Comparison of ENCODE assay signal across 18 cellular contexts in genomic region chr6:11268978-11269377, GRCh38. TPM values are rescaled to one million over a fixed set of nuclear protein-coding genes. Genes with fewer than 3 reads are reported as not detected.
DNase-seq lines count a peak whose midpoint lies in the region; ATAC-seq, FAIRE-seq and TF ChIP-seq lines count a peak whose summit lies in the region.
"Had no signal": no experiment of that assay in that cellular context is flagged by ENCODE, and none has a peak within 500 bp of the region (broad histone marks: within the 10 kb centered on the region; RNA-seq: fewer than 3 reads in every experiment).

No MANE protein-coding gene starts in this region.

- no peak overlapping the region for H3K56ac ChIP-seq in IMR-90 (ENCODE audit: extremely low read depth, insufficient read depth, low read length)

- POLR2A ChIA-PET in IMR-90 (lab: Charles Lee; ENCODE audit: unreplicated experiment) = no interaction called here

- H3K9me3 ChIP-seq in IMR-90 (ENCODE audit: control insufficient read depth, insufficient read depth, low read length) = no peaks in the 10 kb centered on the region
- no peaks in the 10 kb centered on the region for H3K9me3 ChIP-seq in colonic mucosa
- H3K9me3 ChIP-seq in small intestine (ENCODE audit: control insufficient read depth, low read depth) = no peaks in the 10 kb centered on the region
- H3K9me3 ChIP-seq: Caco-2, HAP-1 had no signal

- TF ChIP-seq CTCF in IMR-90 (conservative IDR thresholded peaks at IDR 0.05; ENCODE audit: low read depth, low read length) (no peak), colonic mucosa (IDR thresholded peaks at IDR 0.05) (no peak), brain microvascular endothelial cell (IDR thresholded peaks at IDR 0.05; ENCODE audit: low read depth, low read length, missing control alignments) (no peak)

- H3K4ac ChIP-seq in IMR-90 (ENCODE audit: low read depth, low read length) = no peak overlapping the region

- in situ Hi-C loops in IMR-90 (cut with MboI; ENCODE audit: low sequenced_read_pairs) = no loop called here
- in situ Hi-C loops in brain microvascular endothelial cell (cut with HindIII; ENCODE audit: low pct_ligation_motif_present, low sequenced_read_pairs) = no loop called here

- no peak for ATAC-seq in IMR-90 (ENCODE audit: low read depth)
- ATAC-seq: K562 had no signal

- FAIRE-seq in small intestine (lab: Jason Lieb, UNC) = no peak
- FAIRE-seq: D721Med, G401.6, GM12891, GM19239, K562 had no signal

- no peak overlapping the region for H2AK9ac ChIP-seq in IMR-90 (replicated peaks; ENCODE audit: low read depth, low read length, poor library complexity)

- H3K18ac ChIP-seq in IMR-90 (ENCODE audit: low read depth, low read length) = no peak overlapping the region

- no peak overlapping the region for H4K8ac ChIP-seq in IMR-90 (ENCODE audit: low read depth in 2 of 2, low read length in 2 of 2)

- WGBS in IMR-90 (ENCODE audit: extremely low coverage in 2 of 2, insufficient read length in 1 of 2), 2 experiments = no CpG with 5 or more reads among the region's 4 CpGs
- WGBS in small intestine, 3 donors = 73 to 80% (median 76%) methylated on average over 4 of the region's 4 CpGs

- H3K4me2 ChIP-seq in IMR-90 (ENCODE audit: low read depth, low read length) = no peak overlapping the region

- no peak for TF ChIP-seq RAD21 in IMR-90 (IDR thresholded peaks at IDR 0.05; ENCODE audit: low read length)

- H3K9me1 ChIP-seq in IMR-90 (ENCODE audit: insufficient read depth, low read length) = peaks cover 22% of the 10 kb centered on the region

- intact Hi-C loops in IMR-90 (cut with micrococcal nuclease) = no loop called here
- intact Hi-C loops in colonic mucosa (cut with DNase I) = no loop called here

- no peaks in the 10 kb centered on the region for H3K27me3 ChIP-seq in IMR-90 (ENCODE audit: control insufficient read depth, insufficient read depth, low read length)
- no peaks in the 10 kb centered on the region for H3K27me3 ChIP-seq in colonic mucosa
- H3K27me3 ChIP-seq in small intestine (ENCODE audit: control insufficient read depth in 2 of 2, insufficient read depth in 2 of 2, low read length in 2 of 2) = no peaks in the 10 kb centered on the region
- no peaks in the 10 kb centered on the region for H3K27me3 ChIP-seq in brain microvascular endothelial cell (replicated peaks)

- H3K23ac ChIP-seq in IMR-90 (ENCODE audit: low read depth, low read length) = no peak overlapping the region

- no peak overlapping the region for H3K9ac ChIP-seq in IMR-90 (ENCODE audit: low read depth, low read length)
- H3K9ac ChIP-seq in colonic mucosa (ENCODE audit: low read depth in 2 of 2, low read length in 2 of 2) = peak overlapping the region in 1 of 2 donors; percentile 19
- H3K9ac ChIP-seq: GM23248 had no signal

- TF ChIP-seq POLR2A in IMR-90 (IDR thresholded peaks at IDR 0.05; ENCODE audit: low read depth, low read length) = no peak

- H4K5ac ChIP-seq in IMR-90 (ENCODE audit: low read depth, low read length) = no peak overlapping the region

- H2BK20ac ChIP-seq in IMR-90 (ENCODE audit: low read depth, low read length) = no peak overlapping the region

- H3K4me3 ChIP-seq in IMR-90 (ENCODE audit: insufficient read depth, low read depth, low read length) = no peak overlapping the region
- no peak overlapping the region for H3K4me3 ChIP-seq in colonic mucosa
- H3K4me3 ChIP-seq in small intestine (ENCODE audit: low read depth in 1 of 2, low read length in 2 of 2) = no peak overlapping the region
- no peak overlapping the region for H3K4me3 ChIP-seq in brain microvascular endothelial cell (ENCODE audit: low read depth, low read length)
- H3K4me3 ChIP-seq: GM23248, HAP-1, K562 had no signal

- DNase-seq in IMR-90 = no peak
- DNase-seq in colonic mucosa = peak; percentile 18
- DNase-seq in small intestine = peak; percentile 53
- no peak for DNase-seq in SKM-1 treated with dmso at 0.1 percent for 144 hours (lab: John Stamatoyannopoulos, UW; ENCODE audit: unreplicated experiment)
- no peak for DNase-seq in NCI-H2227 (lab: John Stamatoyannopoulos, UW; ENCODE audit: unreplicated experiment)
- DNase-seq in brain microvascular endothelial cell = no peak
- DNase-seq: C1 segment of cervical spinal cord; Caco-2; CD4-positive, CD25-positive, alpha-beta regulatory T cell; CD8-positive, alpha-beta memory T cell; GM23248 had no signal

- peak overlapping the region; percentile 44; the same call in 1 of the 2 replicates for H2AK5ac ChIP-seq in IMR-90 (ENCODE audit: low read depth, low read length)

- H3K4me1 ChIP-seq in IMR-90 (ENCODE audit: control insufficient read depth, insufficient read depth, low read length) (peaks cover 22% of the 10 kb centered on the region), colonic mucosa (peaks cover 5% of the 10 kb centered on the region), small intestine (ENCODE audit: control insufficient read depth in 2 of 2, insufficient read depth in 1 of 2, low read depth in 1 of 2, low read length in 1 of 2) (peaks cover 14 to 19% of the 10 kb centered on the region in 2 donors)
- H3K4me1 ChIP-seq: HAP-1 had no signal

- H3K27ac ChIP-seq in IMR-90 (ENCODE audit: insufficient read depth, low read length) (no peak overlapping the region), colonic mucosa (no peak overlapping the region), small intestine (ENCODE audit: low read depth in 1 of 2, low read length in 1 of 2) (no peak overlapping the region), brain microvascular endothelial cell (no peak overlapping the region)
- H3K27ac ChIP-seq: GM23248, HL-60 had no signal

- CTCF ChIA-PET in IMR-90 (lab: Yijun Ruan, JAX) = interaction anchor here (0.5 kb wide), 1 partner anchor 224 kb away, joined by 4 read pairs; no protein-coding TSS in a partner anchor

- H3K14ac ChIP-seq in IMR-90 (replicated peaks; ENCODE audit: low read depth, low read length) = no peak overlapping the region

- H3K79me1 ChIP-seq in IMR-90 (ENCODE audit: low read depth in 1 of 2, low read length in 2 of 2) = no peaks in the 10 kb centered on the region

- H2BK5ac ChIP-seq in IMR-90 (ENCODE audit: low read depth, low read length, poor library complexity, severe bottlenecking) = no peak overlapping the region

- 0 out of 2 replicates have a peak overlapping the region, but pooled peaks have one; percentile 23 for H4K91ac ChIP-seq in IMR-90 (ENCODE audit: insufficient read depth, low read depth, low read length)

- no peaks in the 10 kb centered on the region for H3K36me3 ChIP-seq in IMR-90 (ENCODE audit: control insufficient read depth, insufficient read depth, low read length)
- H3K36me3 ChIP-seq in colonic mucosa = no peaks in the 10 kb centered on the region
- H3K36me3 ChIP-seq in small intestine (ENCODE audit: control insufficient read depth in 2 of 2, insufficient read depth in 2 of 2, low read length in 2 of 2) = no peaks in the 10 kb centered on the region
- no peaks in the 10 kb centered on the region for H3K36me3 ChIP-seq in brain microvascular endothelial cell (replicated peaks)
- H3K36me3 ChIP-seq: HAP-1 had no signal

- H2AFZ ChIP-seq in IMR-90 (replicated peaks; ENCODE audit: low read length, poor library complexity) = no peak overlapping the region
- H2AFZ ChIP-seq: GM23248 had no signal

- 0 out of 2 replicates have a peak overlapping the region, but pooled peaks have one; percentile 3 for H2BK120ac ChIP-seq in IMR-90 (ENCODE audit: low read depth, low read length)

- H4K20me1 ChIP-seq in IMR-90 (ENCODE audit: insufficient read depth, low read length) = no peaks in the 10 kb centered on the region

- dilution Hi-C loops in IMR-90 (cut with HindIII; ENCODE audit: low sequenced_read_pairs, unreplicated experiment) = no loop called here

- no peak overlapping the region for H2BK15ac ChIP-seq in IMR-90 (ENCODE audit: low read depth, low read length)

- BruUV-seq in IMR-90 (replicated peaks; lab: Mats Ljungman, UMichigan) = no TSS peak

TF ChIP-seq in IMR-90, 13 proteins besides CTCF, POLR2A, EP300 and RAD21:
- TF ChIP-seq MAFK (IDR thresholded peaks at IDR 0.05; ENCODE audit: low read depth, low read length) = no peak

RNA-seq across cellular contexts. Expression of gene NEDD9, which starts 36.5 kb away (rescaled TPM):
- 16.5 and 16.7 TPM in 2 replicates for total RNA-seq in IMR-90 (2012; rRNA removed)
- 7.6 and 8.2 TPM in 2 replicates for polyA plus RNA-seq in IMR-90 (2012; rRNA removed)
- 5.4 and 7.2 TPM in 2 replicates for polyA plus RNA-seq in IMR-90 (2012; cell fraction: cytosol; rRNA removed)
- 9.9 and 17.1 TPM in 2 replicates for polyA plus RNA-seq in IMR-90 (2012; cell fraction: nucleus; rRNA removed; ENCODE audit: low replicate concordance)
- 10 to 100 TPM; 43.4 to 73.1 TPM for total RNA-seq in colonic mucosa
- 10 to 100 TPM; 13.6 to 15.1 (median 14.9) TPM for polyA plus RNA-seq in small intestine

Comparison
In these comparisons a context has a peak if more than half of its experiments do, and no peak if none do; other contexts are left out.
1. DNase-seq: peak in colonic mucosa (single experiment) and small intestine (single experiment); none in IMR-90 (single experiment), SKM-1 treated with dmso at 0.1 percent for 144 hours (single experiment), NCI-H2227 (single experiment) and brain microvascular endothelial cell (single experiment).